ENCODE assay signal across 8 cellular contexts in the genomic region with DNA sequence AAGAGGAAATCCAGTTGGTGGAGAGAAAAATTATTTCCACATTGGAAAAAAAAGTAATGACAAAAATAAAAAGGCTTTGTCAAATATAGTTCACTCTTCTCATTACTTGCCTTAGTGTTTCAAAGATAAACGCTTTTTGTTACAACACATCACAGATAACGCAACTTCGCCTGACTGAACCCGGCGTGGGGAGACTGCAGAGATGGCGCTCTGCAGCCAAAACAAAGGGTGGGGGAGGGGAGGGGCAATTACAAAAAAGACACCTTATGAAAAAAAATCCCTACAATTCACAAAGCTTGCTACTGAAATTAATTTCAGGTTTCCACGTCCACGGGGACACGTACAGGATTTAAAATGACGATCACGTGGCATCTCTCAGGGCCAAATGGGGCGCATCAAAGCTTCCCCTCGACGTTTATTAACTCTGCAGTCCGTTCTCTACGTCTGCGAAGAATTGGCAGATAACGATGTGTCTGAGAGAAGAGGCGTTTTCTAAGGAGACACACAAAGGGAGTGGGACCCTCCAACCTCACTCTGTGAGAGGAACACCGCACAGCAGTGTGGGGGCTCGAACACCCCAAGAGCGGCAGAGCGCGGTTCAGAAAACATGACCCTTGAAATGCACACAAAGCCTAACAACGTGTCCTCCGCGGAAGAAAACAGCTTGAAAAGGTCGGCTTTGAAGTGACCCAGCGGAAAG. TPM values are rescaled to one million over a fixed set of nuclear protein-coding genes. Genes with fewer than 3 reads are reported as not detected.
A peak's percentile ranks its signal among the peaks of the same experiment; 100 is the strongest.
DNase-seq lines count a peak whose midpoint lies in the region; ATAC-seq and TF ChIP-seq lines count a peak whose summit lies in the region.

No MANE protein-coding gene starts in this region.

- no peak for ATAC-seq in HG02870 (IDR thresholded peaks at IDR 0.05; ENCODE audit: unreplicated experiment)

- no peaks in the 10 kb centered on the region for H3K36me3 ChIP-seq in fibroblast of lung (ENCODE audit: control insufficient read depth, insufficient read depth, low read length)

- no peak overlapping the region for H3K27ac ChIP-seq in fibroblast of lung (ENCODE audit: insufficient read depth, low read length)

- no peak overlapping the region for H3K9ac ChIP-seq in fibroblast of lung (ENCODE audit: insufficient read depth, low read length)

- H2AFZ ChIP-seq in fibroblast of lung (ENCODE audit: low read length), result peak overlapping the region; percentile 83

- no peak for TF ChIP-seq CTCF in fibroblast of lung (conservative IDR thresholded peaks at IDR 0.05 in 1 of 2, IDR thresholded peaks at IDR 0.05 in 1 of 2; ENCODE audit: low read depth in 1 of 2, low read length in 2 of 2)

- no peaks in the 10 kb centered on the region for H3K27me3 ChIP-seq in fibroblast of lung (ENCODE audit: control insufficient read depth, insufficient read depth, low read length)

- no peaks in the 10 kb centered on the region for H4K20me1 ChIP-seq in fibroblast of lung (ENCODE audit: control insufficient read depth, extremely low read depth, insufficient read depth, low read length)

- peak; percentile 24 for DNase-seq in G401 (ENCODE audit: low spot score)
- DNase-seq in SK-N-DZ (ENCODE audit: low spot score), result peak; percentile 40
- DNase-seq in fibroblast of lung (ENCODE audit: low read depth in 2 of 2), result peak in 1 of 2 donors; percentile 42
- peak; percentile 34 for DNase-seq in putamen (ENCODE audit: low spot score)
- DNase-seq in iPS-NIHi7 (ENCODE audit: extremely low spot score), result no peak
- no peak for DNase-seq in middle frontal gyrus (ENCODE audit: extremely low spot score, low spot score)
- no peak for DNase-seq in NCI-H526 (lab: John Stamatoyannopoulos, UW)

- H3K4me2 ChIP-seq in fibroblast of lung (ENCODE audit: extremely low read depth, insufficient read depth, low read length), result peak overlapping the region; percentile 79

- H3K79me2 ChIP-seq in fibroblast of lung (ENCODE audit: control insufficient read depth, insufficient read depth, low read length), result peaks cover 11% of the 10 kb centered on the region

- H3K4me1 ChIP-seq in fibroblast of lung (ENCODE audit: control insufficient read depth, extremely low read depth, insufficient read depth, low read length), result peaks cover 6% of the 10 kb centered on the region

- H3K9me3 ChIP-seq in fibroblast of lung (ENCODE audit: control insufficient read depth, insufficient read depth, low read depth, low read length), result no peaks in the 10 kb centered on the region

- in situ Hi-C loops in G401 (cut with HindIII; ENCODE audit: low sequenced_read_pairs), result no loop called here

- H3K4me3 ChIP-seq in fibroblast of lung (replicated peaks in 1 of 4; ENCODE audit: control extremely low read depth in 1 of 4, insufficient read depth in 1 of 4, low read depth in 3 of 4, low read length in 4 of 4), result peak overlapping the region; percentile 16 to 83 (median 51)

RNA-seq across cellular contexts. Expression of a gene that starts 1.5 kb away (rescaled TPM):
- total RNA-seq in G401 (2014; rRNA removed; shearing (Covaris generic)), result 11.9 and 13.8 TPM in 2 replicates
- polyA plus RNA-seq in SK-N-DZ (2014; cell fraction: cytosol; rRNA removed), result 33.0 and 40.3 TPM in 2 replicates
- 77.8 and 122 TPM in 2 replicates for polyA plus RNA-seq in SK-N-DZ (2014; cell fraction: nucleus; rRNA removed)
- 40.1 and 57.1 TPM in 2 replicates for total RNA-seq in fibroblast of lung
- 20.5 and 21.0 TPM in 2 replicates for polyA plus RNA-seq in fibroblast of lung
- 16.8 and 19.7 TPM in 2 replicates for polyA plus RNA-seq in fibroblast of lung (2012)
- 18.1 and 38.6 TPM in 2 replicates for polyA minus RNA-seq in fibroblast of lung (ENCODE audit: low replicate concordance)

Comparison
In these comparisons a context has a peak if more than half of its experiments do, and no peak if none do; other contexts are left out.
1. DNase-seq: peak in G401 (single experiment), SK-N-DZ (single experiment) and putamen (single experiment); none in iPS-NIHi7 (single experiment), middle frontal gyrus (single experiment) and NCI-H526 (0 of 2).